8 cellular contexts compared by ENCODE assay signal in the genomic region with DNA sequence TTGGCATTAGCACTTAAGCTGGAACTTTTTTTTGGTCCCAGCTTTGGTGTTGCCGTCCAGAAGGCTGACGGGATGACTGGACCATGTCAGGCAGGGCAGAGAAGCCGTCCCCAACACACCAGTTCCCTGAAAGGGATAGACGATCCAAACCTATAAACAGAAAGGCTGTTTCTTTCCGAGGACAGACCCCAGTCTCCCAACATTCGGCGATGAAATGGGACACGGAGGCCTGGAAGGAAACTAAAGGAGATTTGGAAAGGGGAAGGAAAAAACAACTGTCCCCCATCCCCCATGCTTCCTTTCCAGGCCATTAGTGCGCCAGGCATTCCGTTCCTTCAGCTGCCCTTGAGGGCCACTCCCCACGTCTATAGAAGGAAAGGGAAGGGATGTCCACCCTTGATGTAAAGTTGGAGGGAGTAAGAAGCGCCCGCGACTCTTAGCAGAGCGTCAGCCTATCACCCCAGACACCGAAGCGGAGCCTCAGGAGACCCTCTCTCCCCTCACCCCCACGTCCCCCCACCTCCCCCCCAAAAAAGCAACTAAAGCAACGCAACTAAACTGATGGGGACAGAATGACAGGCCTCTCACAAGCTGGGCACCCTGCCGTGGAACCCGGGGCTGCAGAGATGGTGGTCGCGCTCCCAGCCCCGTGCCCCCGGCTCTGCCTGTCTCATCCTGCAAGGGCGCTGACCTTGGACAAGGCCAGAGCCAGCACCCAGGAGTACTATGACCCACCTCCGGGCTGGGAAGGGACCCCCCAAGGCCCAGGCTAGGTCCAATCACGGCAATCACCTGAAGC. TPM values are rescaled to one million over a fixed set of nuclear protein-coding genes. Genes with fewer than 3 reads are reported as not detected.
DNase-seq lines count a peak whose midpoint lies in the region; ATAC-seq and TF ChIP-seq lines count a peak whose summit lies in the region.

No MANE protein-coding gene starts in this region.

- CTCF ChIA-PET in PC-9 (lab: Charles Lee): interaction anchor here (0.7 kb wide), 1 partner anchor 11 kb away, joined by 4 read pairs; no protein-coding TSS in a partner anchor

- H3K27me3 Mint-ChIP-seq in T-helper 1 cell treated with Interleukin-12 subunit alpha and Interleukin-12 subunit beta and Interleukin-4 antibody, amounts not matched to agents 30 μg/mL and 1 μg/mL, for 36 hours (ENCODE audit: low read depth): peaks cover 4% of the 10 kb centered on the region

- H3K27me3 ChIP-seq in PC-9 (ENCODE audit: insufficient read depth, low read depth): no peaks in the 10 kb centered on the region
- no peaks in the 10 kb centered on the region for H3K27me3 ChIP-seq in ectodermal cell (ENCODE audit: control insufficient read depth, insufficient read depth, low read length, poor library complexity, severe bottlenecking)
- H3K27me3 ChIP-seq in mucosa of rectum (ENCODE audit: control insufficient read depth in 2 of 2, insufficient read depth in 2 of 2, low read length in 2 of 2): no peaks in the 10 kb centered on the region

- peak overlapping the region; percentile 84 for H3K4me2 ChIP-seq in PC-9

- no peaks in the 10 kb centered on the region for H3K9me3 Mint-ChIP-seq in T-helper 1 cell treated with Interleukin-12 subunit alpha and Interleukin-12 subunit beta and Interleukin-4 antibody, amounts not matched to agents 30 μg/mL and 1 μg/mL, for 36 hours

- H3K36me3 ChIP-seq in PC-9 (ENCODE audit: low read depth) (no peaks in the 10 kb centered on the region), ectodermal cell (ENCODE audit: control insufficient read depth, insufficient read depth, low read length) (no peaks in the 10 kb centered on the region), mucosa of rectum (ENCODE audit: control insufficient read depth in 2 of 2, insufficient read depth in 2 of 2, low read length in 2 of 2) (no peaks in the 10 kb centered on the region)

- BruUV-seq in PC-9 (replicated peaks; lab: Mats Ljungman, UMichigan): TSS peak; percentile 75

- H4K20me1 ChIP-seq in PC-9 (ENCODE audit: insufficient read depth): peaks cover 30% of the 10 kb centered on the region

- ATAC-seq in HG03521 (IDR thresholded peaks at IDR 0.05; ENCODE audit: unreplicated experiment) (no peak), HG02623 (IDR thresholded peaks at IDR 0.05; ENCODE audit: unreplicated experiment) (no peak)

- POLR2A ChIA-PET in PC-9 (lab: Charles Lee; ENCODE audit: unreplicated experiment): no interaction called here

- peaks cover 17% of the 10 kb centered on the region for H3F3A ChIP-seq in PC-9 (ENCODE audit: insufficient read depth, low read depth)

- H3K4me1 ChIP-seq in PC-9 (replicated peaks; ENCODE audit: insufficient read depth) (peaks cover 41% of the 10 kb centered on the region), ectodermal cell (ENCODE audit: control insufficient read depth, insufficient read depth, low read length) (peaks cover 6% of the 10 kb centered on the region), mucosa of rectum (ENCODE audit: control insufficient read depth in 2 of 2, insufficient read depth in 2 of 2, low read length in 2 of 2) (peaks cover 33 to 50% of the 10 kb centered on the region in 2 donors)

- H3K9me3 ChIP-seq in PC-9 (ENCODE audit: insufficient read depth, low read depth) (no peaks in the 10 kb centered on the region), ectodermal cell (ENCODE audit: control insufficient read depth, low read length) (no peaks in the 10 kb centered on the region), mucosa of rectum (ENCODE audit: control insufficient read depth in 2 of 2, low read length in 2 of 2) (no peaks in the 10 kb centered on the region)

- peaks cover 34% of the 10 kb centered on the region for H3K4me1 Mint-ChIP-seq in T-helper 1 cell treated with Interleukin-12 subunit alpha and Interleukin-12 subunit beta and Interleukin-4 antibody, amounts not matched to agents 30 μg/mL and 1 μg/mL, for 36 hours (ENCODE audit: low read depth)

- peak overlapping the region; percentile 98 for H2AFZ ChIP-seq in PC-9

- no peaks in the 10 kb centered on the region for H3K9me2 ChIP-seq in PC-9 (ENCODE audit: insufficient read depth)

- H3K9ac ChIP-seq in mucosa of rectum (ENCODE audit: low read depth in 1 of 2, low read length in 2 of 2): peak overlapping the region; percentile 97

- H3K36me3 Mint-ChIP-seq in T-helper 1 cell treated with Interleukin-12 subunit alpha and Interleukin-12 subunit beta and Interleukin-4 antibody, amounts not matched to agents 30 μg/mL and 1 μg/mL, for 36 hours (ENCODE audit: low read depth): no peaks in the 10 kb centered on the region

- DNase-seq in T-helper 1 cell: no peak
- DNase-seq in PC-9: no peak
- DNase-seq in NCI-H345 (lab: John Stamatoyannopoulos, UW): no peak

- peak overlapping the region; percentile 93 for H3K4me3 Mint-ChIP-seq in T-helper 1 cell treated with Interleukin-12 subunit alpha and Interleukin-12 subunit beta and Interleukin-4 antibody, amounts not matched to agents 30 μg/mL and 1 μg/mL, for 36 hours

- H3K27ac ChIP-seq in PC-9 (peak overlapping the region; percentile 86), ectodermal cell (ENCODE audit: insufficient read depth, low read depth, low read length, poor library complexity, severe bottlenecking) (no peak overlapping the region), mucosa of rectum (ENCODE audit: low read depth in 2 of 2, low read length in 2 of 2) (peak overlapping the region; percentile 93 to 94)

- intact Hi-C loops in PC-9 (cut with micrococcal nuclease; ENCODE audit: unreplicated experiment): loop anchor here (2.0 to 5.0 kb wide), 3 partner anchors 120 to 182 kb away; no protein-coding TSS in a partner anchor

- WGBS in ectodermal cell, 2 experiments: 0 to 1% methylated on average over 23 to 27 of the region's 28 CpGs

- H3K4me3 ChIP-seq in PC-9 (peak overlapping the region; percentile 88), ectodermal cell (ENCODE audit: insufficient read depth, low read depth, low read length) (peak overlapping the region; percentile 87), mucosa of rectum (ENCODE audit: low read length in 2 of 2) (peak overlapping the region; percentile 86 to 93)

- no peak for TF ChIP-seq CTCF in PC-9 (conservative IDR thresholded peaks at IDR 0.05)

- peak overlapping the region; percentile 100 for H3K27ac Mint-ChIP-seq in T-helper 1 cell treated with Interleukin-12 subunit alpha and Interleukin-12 subunit beta and Interleukin-4 antibody, amounts not matched to agents 30 μg/mL and 1 μg/mL, for 36 hours

- H3K79me2 ChIP-seq in PC-9 (ENCODE audit: low read depth): peaks cover 58% of the 10 kb centered on the region

RNA-seq across cellular contexts. Expression of a gene that starts 0.6 kb away (rescaled TPM):
- 99.9 and 109 TPM in 2 replicates for total RNA-seq in PC-9 (2021)
- 41.9 TPM for polyA plus RNA-seq in ectodermal cell (2013, experiment 1 of 4)
- 40.7 TPM for polyA plus RNA-seq in ectodermal cell (2013, experiment 2 of 4)
- 32.2 TPM for polyA plus RNA-seq in ectodermal cell (2013, experiment 3 of 4)
- 42.5 TPM for polyA plus RNA-seq in ectodermal cell (2013, experiment 4 of 4)

RNA-seq across cellular contexts. Expression of a gene that starts 6.0 kb away (rescaled TPM):
- not detected in 2 replicates for total RNA-seq in PC-9 (2021)
- polyA plus RNA-seq in ectodermal cell (2013, experiment 1 of 4): 287 TPM
- polyA plus RNA-seq in ectodermal cell (2013, experiment 2 of 4): 298 TPM
- 276 TPM for polyA plus RNA-seq in ectodermal cell (2013, experiment 3 of 4)
- 337 TPM for polyA plus RNA-seq in ectodermal cell (2013, experiment 4 of 4)
